Comparison of ENCODE assay signal across 20 cellular contexts in genomic region chr2:42293019-42293418, GRCh38.
DNase-seq lines count a peak whose midpoint lies in the region; ATAC-seq lines count a peak whose summit lies in the region.
"Had no signal": no experiment of that assay in that cellular context is flagged by ENCODE, and none has a peak within 500 bp of the region (broad histone marks: within the 10 kb centered on the region; RNA-seq: fewer than 3 reads in every experiment).

No MANE protein-coding gene starts in this region.

- no peak for DNase-seq in activated CD4-positive, alpha-beta T cell treated with anti-CD3 and anti-CD28 coated beads, Interleukin-2, amount 10 ng/mL, durations not matched to agents 7 days and 5 days
- DNase-seq in activated CD4-positive, alpha-beta T cell treated with anti-CD3 and anti-CD28 coated beads, Interleukin-2, amount 50 U/mL, for 1 hour, result no peak
- no peak for DNase-seq in activated naive CD4-positive, alpha-beta T cell treated with anti-CD3 and anti-CD28 coated beads, Interleukin-2, amount 50 U/mL, for 72 hours (ENCODE audit: low spot score in 2 of 2)
- DNase-seq in activated CD4-positive, alpha-beta memory T cell treated with anti-CD3 and anti-CD28 coated beads, Interleukin-2, amount 10 ng/mL, durations not matched to agents 7 days and 5 days, result no peak
- DNase-seq: AML-193, C1 segment of cervical spinal cord, COR-L47, DMS79 treated with DMSO at 0.1 percent for 48 hours, H7, KBM-7, MM.1S, NCI-H1048, NCI-H1417 treated with DMSO at 0.1 percent for 48 hours, NCI-H187, NCI-H446, NCI-H526, Peyer's patch had no signal

- no peak overlapping the region for H3K4me3 Mint-ChIP-seq in activated CD4-positive, alpha-beta T cell treated with anti-CD3 and anti-CD28 coated beads, Interleukin-2, amount 10 ng/mL, durations not matched to agents 7 days and 5 days
- H3K4me3 Mint-ChIP-seq in activated naive CD4-positive, alpha-beta T cell treated with anti-CD3 and anti-CD28 coated beads, Interleukin-2, amount 50 U/mL, for 24 hours, result no peak overlapping the region
- H3K4me3 Mint-ChIP-seq in activated CD4-positive, alpha-beta memory T cell treated with anti-CD3 and anti-CD28 coated beads, Interleukin-2, amount 10 ng/mL, durations not matched to agents 7 days and 5 days, result peak overlapping the region; percentile 8

- H3K4me1 Mint-ChIP-seq in activated CD4-positive, alpha-beta T cell treated with anti-CD3 and anti-CD28 coated beads, Interleukin-2, amount 10 ng/mL, durations not matched to agents 7 days and 5 days, result peaks cover 43% of the 10 kb centered on the region
- H3K4me1 Mint-ChIP-seq in activated naive CD4-positive, alpha-beta T cell treated with anti-CD3 and anti-CD28 coated beads, Interleukin-2, amount 50 U/mL, for 24 hours, result peaks cover 33% of the 10 kb centered on the region
- peaks cover 62% of the 10 kb centered on the region for H3K4me1 Mint-ChIP-seq in activated CD4-positive, alpha-beta memory T cell treated with anti-CD3 and anti-CD28 coated beads, Interleukin-2, amount 10 ng/mL, durations not matched to agents 7 days and 5 days

- no peak for ATAC-seq in activated naive CD4-positive, alpha-beta T cell treated with anti-CD3 and anti-CD28 coated beads, Interleukin-2, amount 50 U/mL, for 72 hours
- no peak for ATAC-seq in GM21423 (IDR thresholded peaks at IDR 0.05; ENCODE audit: unreplicated experiment)
- no peak for ATAC-seq in HG03280 (IDR thresholded peaks at IDR 0.05; ENCODE audit: unreplicated experiment)

- CTCF ChIA-PET in activated CD4-positive, alpha-beta T cell treated with anti-CD3 and anti-CD28 coated beads, Interleukin-2, amount 10 ng/mL, durations not matched to agents 7 days and 5 days (lab: Charles Lee), result no interaction called here
- CTCF ChIA-PET in activated CD4-positive, alpha-beta memory T cell treated with anti-CD3 and anti-CD28 coated beads, Interleukin-2, amount 10 ng/mL, durations not matched to agents 7 days and 5 days (lab: Charles Lee), result no interaction called here

- peaks cover 70% of the 10 kb centered on the region for H3K36me3 Mint-ChIP-seq in activated CD4-positive, alpha-beta T cell treated with anti-CD3 and anti-CD28 coated beads, Interleukin-2, amount 10 ng/mL, durations not matched to agents 7 days and 5 days (ENCODE audit: low read depth)
- peaks cover 39% of the 10 kb centered on the region for H3K36me3 Mint-ChIP-seq in activated naive CD4-positive, alpha-beta T cell treated with anti-CD3 and anti-CD28 coated beads, Interleukin-2, amount 50 U/mL, for 24 hours
- H3K36me3 Mint-ChIP-seq in activated naive CD4-positive, alpha-beta T cell treated with anti-CD3 and anti-CD28 coated beads, Interleukin-2, amount 50 U/mL, for 72 hours, result peaks cover 4 to 54% of the 10 kb centered on the region in 2 donors
- H3K36me3 Mint-ChIP-seq in activated CD4-positive, alpha-beta memory T cell treated with anti-CD3 and anti-CD28 coated beads, Interleukin-2, amount 10 ng/mL, durations not matched to agents 7 days and 5 days (ENCODE audit: low read depth), result peaks cover 77% of the 10 kb centered on the region

- H3K27ac Mint-ChIP-seq in activated CD4-positive, alpha-beta T cell treated with anti-CD3 and anti-CD28 coated beads, Interleukin-2, amount 10 ng/mL, durations not matched to agents 7 days and 5 days, result peak overlapping the region; percentile 5
- H3K27ac Mint-ChIP-seq in activated naive CD4-positive, alpha-beta T cell treated with anti-CD3 and anti-CD28 coated beads, Interleukin-2, amount 50 U/mL, for 24 hours, result peak overlapping the region; percentile 38
- peak overlapping the region in 1 of 2 donors; percentile 27 for H3K27ac Mint-ChIP-seq in activated naive CD4-positive, alpha-beta T cell treated with anti-CD3 and anti-CD28 coated beads, Interleukin-2, amount 50 U/mL, for 72 hours
- peak overlapping the region; percentile 5 for H3K27ac Mint-ChIP-seq in activated CD4-positive, alpha-beta memory T cell treated with anti-CD3 and anti-CD28 coated beads, Interleukin-2, amount 10 ng/mL, durations not matched to agents 7 days and 5 days

- no peaks in the 10 kb centered on the region for H3K27me3 Mint-ChIP-seq in activated CD4-positive, alpha-beta T cell treated with anti-CD3 and anti-CD28 coated beads, Interleukin-2, amount 10 ng/mL, durations not matched to agents 7 days and 5 days
- H3K27me3 Mint-ChIP-seq in activated naive CD4-positive, alpha-beta T cell treated with anti-CD3 and anti-CD28 coated beads, Interleukin-2, amount 50 U/mL, for 24 hours, result no peaks in the 10 kb centered on the region
- H3K27me3 Mint-ChIP-seq in activated CD4-positive, alpha-beta memory T cell treated with anti-CD3 and anti-CD28 coated beads, Interleukin-2, amount 10 ng/mL, durations not matched to agents 7 days and 5 days, result no peaks in the 10 kb centered on the region

- POLR2A ChIA-PET in activated CD4-positive, alpha-beta T cell treated with anti-CD3 and anti-CD28 coated beads, Interleukin-2, amount 10 ng/mL, durations not matched to agents 7 days and 5 days (lab: Charles Lee), result interaction anchor here (0.6 to 0.7 kb wide), 2 partner anchors 24 to 177 kb away, joined by 3 to 8 read pairs; no protein-coding TSS in a partner anchor
- POLR2A ChIA-PET in activated CD4-positive, alpha-beta memory T cell treated with anti-CD3 and anti-CD28 coated beads, Interleukin-2, amount 10 ng/mL, durations not matched to agents 7 days and 5 days (lab: Charles Lee), result no interaction called here

- H3K9me3 Mint-ChIP-seq in activated CD4-positive, alpha-beta T cell treated with anti-CD3 and anti-CD28 coated beads, Interleukin-2, amount 10 ng/mL, durations not matched to agents 7 days and 5 days, result peaks cover 4% of the 10 kb centered on the region
- no peaks in the 10 kb centered on the region for H3K9me3 Mint-ChIP-seq in activated naive CD4-positive, alpha-beta T cell treated with anti-CD3 and anti-CD28 coated beads, Interleukin-2, amount 50 U/mL, for 24 hours
- H3K9me3 Mint-ChIP-seq in activated naive CD4-positive, alpha-beta T cell treated with anti-CD3 and anti-CD28 coated beads, Interleukin-2, amount 50 U/mL, for 72 hours, result no peaks in the 10 kb centered on the region
- no peaks in the 10 kb centered on the region for H3K9me3 Mint-ChIP-seq in activated CD4-positive, alpha-beta memory T cell treated with anti-CD3 and anti-CD28 coated beads, Interleukin-2, amount 10 ng/mL, durations not matched to agents 7 days and 5 days
